Comparison of ENCODE assay signal across 8 cellular contexts in genomic region chr15:64093627-64094417, GRCh38. TPM values are rescaled to one million over a fixed set of nuclear protein-coding genes. Genes with fewer than 3 reads are reported as not detected.
A peak's percentile ranks its signal among the peaks of the same experiment; 100 is the strongest.
DNase-seq lines count a peak whose midpoint lies in the region; ATAC-seq lines count a peak whose summit lies in the region.

CIAO2A (minus strand) TSS chr15:64093838; CDS start chr15:64093768, 70 bp downstream.

- H3K4me1 Mint-ChIP-seq in dendritic cell treated with granulocyte-macrophage colony-stimulating factor and Interleukin-4, amounts not matched to agents 40 ng/mL and 50 ng/mL, for 4 days (ENCODE audit: low read depth), result peaks cover 68% of the 10 kb centered on the region

- H3K27me3 Mint-ChIP-seq in dendritic cell treated with granulocyte-macrophage colony-stimulating factor and Interleukin-4, amounts not matched to agents 40 ng/mL and 50 ng/mL, for 4 days, result no peaks in the 10 kb centered on the region

- H3K36me3 Mint-ChIP-seq in dendritic cell treated with granulocyte-macrophage colony-stimulating factor and Interleukin-4, amounts not matched to agents 40 ng/mL and 50 ng/mL, for 4 days (ENCODE audit: low read depth), result peaks cover 58% of the 10 kb centered on the region

- no peaks in the 10 kb centered on the region for H3K9me3 Mint-ChIP-seq in dendritic cell treated with granulocyte-macrophage colony-stimulating factor and Interleukin-4, amounts not matched to agents 40 ng/mL and 50 ng/mL, for 4 days

- peak within 1 kb of the TSS; percentile 100 for H3K4me3 Mint-ChIP-seq in dendritic cell treated with granulocyte-macrophage colony-stimulating factor and Interleukin-4, amounts not matched to agents 40 ng/mL and 50 ng/mL, for 4 days

- peak; percentile 51 to 97 (median 92) for DNase-seq in C1 segment of cervical spinal cord (lab: John Stamatoyannopoulos, UW)
- peak; percentile 96 for DNase-seq in NCI-H748 (lab: John Stamatoyannopoulos, UW; ENCODE audit: unreplicated experiment)
- peak; percentile 87 for DNase-seq in activated CD4-positive, alpha-beta T cell treated with anti-CD3 and anti-CD28 coated beads, Interleukin-2, amount 50 U/mL, for 1 hour
- DNase-seq in left lobe of liver (ENCODE audit: low spot score), result peak; percentile 97
- DNase-seq in stimulated activated CD4-positive, alpha-beta T cell treated with anti-CD3 and anti-CD28 coated beads, Interleukin-2, amount 100 ng/mL, for 4 hours (ENCODE audit: low read depth), result peak; percentile 88

- peak within 1 kb of the TSS; percentile 94 for H3K27ac Mint-ChIP-seq in dendritic cell treated with granulocyte-macrophage colony-stimulating factor and Interleukin-4, amounts not matched to agents 40 ng/mL and 50 ng/mL, for 4 days

- ATAC-seq in GM19351 (IDR thresholded peaks at IDR 0.05; ENCODE audit: unreplicated experiment), result peak; percentile 57
- peak; percentile 56 for ATAC-seq in HG03521 (IDR thresholded peaks at IDR 0.05; ENCODE audit: unreplicated experiment)
- peak; percentile 78 for ATAC-seq in left lobe of liver

- intact Hi-C loops in dendritic cell treated with granulocyte-macrophage colony-stimulating factor and Interleukin-4, amounts not matched to agents 40 ng/mL and 50 ng/mL, for 4 days (cut with micrococcal nuclease), result no loop called here

RNA-seq across cellular contexts. Expression of gene CIAO2A, which starts in this region (rescaled TPM):
- total RNA-seq in left lobe of liver, result 70.2 TPM

Comparison
In these comparisons a context has a peak if more than half of its experiments do, and no peak if none do; other contexts are left out.
1. Peak in every context shown above with its lines: DNase-seq and ATAC-seq.